In the genomic region with DNA sequence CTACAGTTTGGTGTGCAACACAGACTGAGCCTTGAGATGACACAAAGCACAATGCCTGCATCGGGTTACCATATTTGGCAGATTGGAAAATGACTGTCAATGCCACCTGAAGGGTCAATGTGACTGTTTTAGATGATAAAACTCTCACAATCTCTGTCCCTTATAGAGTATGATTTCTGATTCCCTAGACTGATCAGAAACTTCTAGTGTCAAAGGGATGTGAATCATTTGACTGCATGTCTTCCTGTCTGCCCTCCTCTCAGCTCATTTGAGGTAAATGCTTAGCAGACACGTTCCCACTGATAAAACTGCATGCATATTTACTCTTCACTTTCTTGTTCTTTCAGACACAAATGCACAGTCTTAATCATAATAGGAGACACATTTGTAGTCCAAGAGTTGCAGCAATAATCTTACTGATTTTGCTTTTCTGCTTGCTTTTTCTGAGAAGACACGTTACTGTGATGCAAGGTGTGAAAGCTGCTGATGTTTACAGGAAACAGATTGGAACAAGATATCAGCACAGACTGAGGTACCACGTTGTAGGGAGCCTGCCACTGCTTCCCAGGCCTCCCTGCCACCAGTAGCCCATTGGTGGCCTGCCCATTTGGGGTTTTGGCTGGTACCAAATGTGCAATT, we compare ENCODE assay signal across 13 cellular contexts.
A peak's percentile ranks its signal among the peaks of the same experiment; 100 is the strongest.
DNase-seq lines count a peak whose midpoint lies in the region; ATAC-seq and TF ChIP-seq lines count a peak whose summit lies in the region.
"Had no signal": no experiment of that assay in that cellular context is flagged by ENCODE, and none has a peak within 500 bp of the region (broad histone marks: within the 10 kb centered on the region; RNA-seq: fewer than 3 reads in every experiment).

No MANE protein-coding gene starts in this region.

- POLR2A ChIA-PET in activated CD8-positive, alpha-beta T cell treated with anti-CD3 and anti-CD28 coated beads, Interleukin-2, amount 10 ng/mL, durations not matched to agents 7 days and 5 days (lab: Charles Lee), result no interaction called here

- peak; percentile 61 for ATAC-seq in activated CD8-positive, alpha-beta T cell treated with anti-CD3 and anti-CD28 coated beads, Interleukin-2, amount 10 ng/mL, durations not matched to agents 7 days and 5 days
- no peak for ATAC-seq in GM21723 (IDR thresholded peaks at IDR 0.05; ENCODE audit: unreplicated experiment)
- ATAC-seq in HG02938 (IDR thresholded peaks at IDR 0.05; ENCODE audit: unreplicated experiment), result no peak
- ATAC-seq: left cardiac atrium, SK-N-SH treated with all-trans-retinoic acid at 6 μM for 48 hours had no signal

- peaks cover 31% of the 10 kb centered on the region for H3K4me1 Mint-ChIP-seq in activated CD8-positive, alpha-beta T cell treated with anti-CD3 and anti-CD28 coated beads, Interleukin-2, amount 10 ng/mL, durations not matched to agents 7 days and 5 days (ENCODE audit: low read depth)
- peaks cover 20% of the 10 kb centered on the region for H3K4me1 Mint-ChIP-seq in endodermal cell

- WGBS in endodermal cell (ENCODE audit: insufficient coverage in 1 of 2, insufficient read length in 1 of 2), 2 experiments, result 86 to 89% methylated on average over 4 of the region's 4 CpGs

- peaks cover 5% of the 10 kb centered on the region for H3K4me1 ChIP-seq in endodermal cell (ENCODE audit: control insufficient read depth, insufficient read depth, low read length)

- H3K36me3 Mint-ChIP-seq in activated CD8-positive, alpha-beta T cell treated with anti-CD3 and anti-CD28 coated beads, Interleukin-2, amount 10 ng/mL, durations not matched to agents 7 days and 5 days (ENCODE audit: low read depth), result peaks cover 7% of the 10 kb centered on the region
- peaks cover 12% of the 10 kb centered on the region for H3K36me3 Mint-ChIP-seq in endodermal cell (ENCODE audit: low read depth)

- peaks cover 13% of the 10 kb centered on the region for H3K9me3 Mint-ChIP-seq in activated CD8-positive, alpha-beta T cell treated with anti-CD3 and anti-CD28 coated beads, Interleukin-2, amount 10 ng/mL, durations not matched to agents 7 days and 5 days (ENCODE audit: insufficient read depth)
- H3K9me3 Mint-ChIP-seq in endodermal cell, result peaks cover 37% of the 10 kb centered on the region

- CTCF ChIA-PET in activated CD8-positive, alpha-beta T cell treated with anti-CD3 and anti-CD28 coated beads, Interleukin-2, amount 10 ng/mL, durations not matched to agents 7 days and 5 days (lab: Charles Lee), result interaction anchor here (0.9 kb wide), 1 partner anchor 43 kb away, joined by 3 read pairs; no protein-coding TSS in a partner anchor

- no peak overlapping the region for H3K27ac ChIP-seq in endodermal cell (ENCODE audit: low read depth, low read length)

- no peaks in the 10 kb centered on the region for H3K27me3 ChIP-seq in endodermal cell (ENCODE audit: control insufficient read depth, insufficient read depth, low read length, poor library complexity, severe bottlenecking)

- no peaks in the 10 kb centered on the region for H3K36me3 ChIP-seq in endodermal cell (ENCODE audit: control insufficient read depth, insufficient read depth, low read length)

- TF ChIP-seq CTCF in endodermal cell (conservative IDR thresholded peaks at IDR 0.05), result no peak

- H3K4me3 Mint-ChIP-seq in activated CD8-positive, alpha-beta T cell treated with anti-CD3 and anti-CD28 coated beads, Interleukin-2, amount 10 ng/mL, durations not matched to agents 7 days and 5 days, result no peak overlapping the region
- no peak overlapping the region for H3K4me3 Mint-ChIP-seq in endodermal cell

- H3K4me3 ChIP-seq in endodermal cell (ENCODE audit: low read length), result peak overlapping the region; percentile 18

- H3K9me3 ChIP-seq in endodermal cell (ENCODE audit: control insufficient read depth, low read length), result peaks cover 42% of the 10 kb centered on the region

- H3K27ac Mint-ChIP-seq in activated CD8-positive, alpha-beta T cell treated with anti-CD3 and anti-CD28 coated beads, Interleukin-2, amount 10 ng/mL, durations not matched to agents 7 days and 5 days, result peak overlapping the region; percentile 72
- no peak overlapping the region for H3K27ac Mint-ChIP-seq in endodermal cell

- DNase-seq in stimulated activated CD4-positive, alpha-beta T cell treated with anti-CD3 and anti-CD28 coated beads, Interleukin-4, amount 100 ng/mL, for 24 hours, result peak; percentile 8
- no peak for DNase-seq in stimulated activated CD4-positive, alpha-beta T cell treated with anti-CD3 and anti-CD28 coated beads, Interleukin-2, amount 100 ng/mL, for 48 hours
- DNase-seq in activated CD8-positive, alpha-beta T cell treated with anti-CD3 and anti-CD28 coated beads, Interleukin-2, amount 10 ng/mL, durations not matched to agents 7 days and 5 days, result peak; percentile 23
- no peak for DNase-seq in endodermal cell
- DNase-seq in epidermal melanocyte (ENCODE audit: insufficient read length, low spot score), result no peak
- DNase-seq: anterior cingulate cortex, DMS 273 treated with DMSO at 0.1 percent for 48 hours, GDM1, left cardiac atrium, NCI-H1436 had no signal

- H3K9ac ChIP-seq in endodermal cell (ENCODE audit: extremely low read depth, low read length, poor library complexity, severe bottlenecking), result no peak overlapping the region

- H3K27me3 Mint-ChIP-seq in activated CD8-positive, alpha-beta T cell treated with anti-CD3 and anti-CD28 coated beads, Interleukin-2, amount 10 ng/mL, durations not matched to agents 7 days and 5 days (ENCODE audit: low read depth), result no peaks in the 10 kb centered on the region
- H3K27me3 Mint-ChIP-seq in endodermal cell (ENCODE audit: insufficient read depth), result no peaks in the 10 kb centered on the region

Comparison
In these comparisons a context has a peak if more than half of its experiments do, and no peak if none do; other contexts are left out.
1. DNase-seq: peak in stimulated activated CD4-positive, alpha-beta T cell treated with anti-CD3 and anti-CD28 coated beads, Interleukin-4, amount 100 ng/mL, for 24 hours (single experiment) and activated CD8-positive, alpha-beta T cell treated with anti-CD3 and anti-CD28 coated beads, Interleukin-2, amount 10 ng/mL, durations not matched to agents 7 days and 5 days (single experiment); none in stimulated activated CD4-positive, alpha-beta T cell treated with anti-CD3 and anti-CD28 coated beads, Interleukin-2, amount 100 ng/mL, for 48 hours (0 of 2), endodermal cell (single experiment) and epidermal melanocyte (single experiment).